ENCODE assay signal across 21 cellular contexts in genomic region chr10:132827861-132828539, GRCh38. TPM values are rescaled to one million over a fixed set of nuclear protein-coding genes. Genes with fewer than 3 reads are reported as not detected.
DNase-seq lines count a peak whose midpoint lies in the region; ATAC-seq and TF ChIP-seq lines count a peak whose summit lies in the region.
"Had no signal": no experiment of that assay in that cellular context is flagged by ENCODE, and none has a peak within 500 bp of the region (broad histone marks: within the 10 kb centered on the region; RNA-seq: fewer than 3 reads in every experiment).

No MANE protein-coding gene starts in this region.

- H3K27me3 Mint-ChIP-seq in activated naive CD8-positive, alpha-beta T cell treated with anti-CD3 and anti-CD28 coated beads, Interleukin-2, amount 10 ng/mL, durations not matched to agents 7 days and 5 days, result peaks cover 14% of the 10 kb centered on the region
- peaks cover 11% of the 10 kb centered on the region for H3K27me3 Mint-ChIP-seq in activated naive CD8-positive, alpha-beta T cell treated with anti-CD3 and anti-CD28 coated beads for 36 hours
- H3K27me3 Mint-ChIP-seq in activated naive CD8-positive, alpha-beta T cell treated with anti-CD3 and anti-CD28 coated beads, Interleukin-2, amount 50 U/mL, for 24 hours, result no peaks in the 10 kb centered on the region
- H3K27me3 Mint-ChIP-seq in type B pancreatic cell, result peaks cover 44% of the 10 kb centered on the region
- H3K27me3 Mint-ChIP-seq: CD4-positive, CD25-positive, alpha-beta regulatory T cell had no signal

- no peak overlapping the region for H3K27ac Mint-ChIP-seq in activated naive CD8-positive, alpha-beta T cell treated with anti-CD3 and anti-CD28 coated beads, Interleukin-2, amount 10 ng/mL, durations not matched to agents 7 days and 5 days
- no peak overlapping the region for H3K27ac Mint-ChIP-seq in activated naive CD8-positive, alpha-beta T cell treated with anti-CD3 and anti-CD28 coated beads for 36 hours
- H3K27ac Mint-ChIP-seq in activated naive CD8-positive, alpha-beta T cell treated with anti-CD3 and anti-CD28 coated beads, Interleukin-2, amount 50 U/mL, for 24 hours, result no peak overlapping the region
- H3K27ac Mint-ChIP-seq in type B pancreatic cell, result no peak overlapping the region
- H3K27ac Mint-ChIP-seq: CD4-positive, CD25-positive, alpha-beta regulatory T cell had no signal

- no peaks in the 10 kb centered on the region for H3K9me3 Mint-ChIP-seq in activated naive CD8-positive, alpha-beta T cell treated with anti-CD3 and anti-CD28 coated beads, Interleukin-2, amount 10 ng/mL, durations not matched to agents 7 days and 5 days
- H3K9me3 Mint-ChIP-seq in activated naive CD8-positive, alpha-beta T cell treated with anti-CD3 and anti-CD28 coated beads for 36 hours, result no peaks in the 10 kb centered on the region
- no peaks in the 10 kb centered on the region for H3K9me3 Mint-ChIP-seq in activated naive CD8-positive, alpha-beta T cell treated with anti-CD3 and anti-CD28 coated beads, Interleukin-2, amount 50 U/mL, for 24 hours
- no peaks in the 10 kb centered on the region for H3K9me3 Mint-ChIP-seq in type B pancreatic cell

- no peak for ATAC-seq in activated naive CD8-positive, alpha-beta T cell treated with anti-CD3 and anti-CD28 coated beads, Interleukin-2, amount 10 ng/mL, durations not matched to agents 7 days and 5 days (ENCODE audit: low read depth)
- ATAC-seq in activated naive CD8-positive, alpha-beta T cell treated with anti-CD3 and anti-CD28 coated beads, Interleukin-2, amount 50 U/mL, for 24 hours, result no peak

- H3K4me3 Mint-ChIP-seq in activated naive CD8-positive, alpha-beta T cell treated with anti-CD3 and anti-CD28 coated beads, Interleukin-2, amount 10 ng/mL, durations not matched to agents 7 days and 5 days, result no peak overlapping the region
- no peak overlapping the region for H3K4me3 Mint-ChIP-seq in activated naive CD8-positive, alpha-beta T cell treated with anti-CD3 and anti-CD28 coated beads for 36 hours
- peak overlapping the region; percentile 4 for H3K4me3 Mint-ChIP-seq in activated naive CD8-positive, alpha-beta T cell treated with anti-CD3 and anti-CD28 coated beads, Interleukin-2, amount 50 U/mL, for 24 hours
- peak overlapping the region; percentile 1 for H3K4me3 Mint-ChIP-seq in type B pancreatic cell
- H3K4me3 Mint-ChIP-seq: CD4-positive, CD25-positive, alpha-beta regulatory T cell had no signal

- H3K36me3 Mint-ChIP-seq in activated naive CD8-positive, alpha-beta T cell treated with anti-CD3 and anti-CD28 coated beads, Interleukin-2, amount 10 ng/mL, durations not matched to agents 7 days and 5 days, result no peaks in the 10 kb centered on the region
- H3K36me3 Mint-ChIP-seq in activated naive CD8-positive, alpha-beta T cell treated with anti-CD3 and anti-CD28 coated beads for 36 hours, result no peaks in the 10 kb centered on the region
- peaks cover 5% of the 10 kb centered on the region for H3K36me3 Mint-ChIP-seq in activated naive CD8-positive, alpha-beta T cell treated with anti-CD3 and anti-CD28 coated beads, Interleukin-2, amount 50 U/mL, for 24 hours (ENCODE audit: low read depth)
- H3K36me3 Mint-ChIP-seq in type B pancreatic cell, result peaks cover 3% of the 10 kb centered on the region
- H3K36me3 Mint-ChIP-seq: CD4-positive, CD25-positive, alpha-beta regulatory T cell had no signal

- POLR2A ChIA-PET in activated naive CD8-positive, alpha-beta T cell treated with anti-CD3 and anti-CD28 coated beads, Interleukin-2, amount 10 ng/mL, durations not matched to agents 7 days and 5 days (lab: Charles Lee), result no interaction called here

- H3K4me1 Mint-ChIP-seq in activated naive CD8-positive, alpha-beta T cell treated with anti-CD3 and anti-CD28 coated beads, Interleukin-2, amount 10 ng/mL, durations not matched to agents 7 days and 5 days, result no peaks in the 10 kb centered on the region
- no peaks in the 10 kb centered on the region for H3K4me1 Mint-ChIP-seq in activated naive CD8-positive, alpha-beta T cell treated with anti-CD3 and anti-CD28 coated beads for 36 hours
- peaks cover 2% of the 10 kb centered on the region for H3K4me1 Mint-ChIP-seq in activated naive CD8-positive, alpha-beta T cell treated with anti-CD3 and anti-CD28 coated beads, Interleukin-2, amount 50 U/mL, for 24 hours
- H3K4me1 Mint-ChIP-seq in type B pancreatic cell (ENCODE audit: unreplicated experiment), result no peaks in the 10 kb centered on the region
- H3K4me1 Mint-ChIP-seq: CD4-positive, CD25-positive, alpha-beta regulatory T cell had no signal

- DNase-seq in activated naive CD8-positive, alpha-beta T cell treated with anti-CD3 and anti-CD28 coated beads, Interleukin-2, amount 10 ng/mL, durations not matched to agents 7 days and 5 days, result peak; percentile 7
- no peak for DNase-seq in activated naive CD8-positive, alpha-beta T cell treated with anti-CD3 and anti-CD28 coated beads for 36 hours
- DNase-seq in activated naive CD8-positive, alpha-beta T cell treated with anti-CD3 and anti-CD28 coated beads, Interleukin-2, amount 50 U/mL, for 24 hours, result no peak
- DNase-seq in mesenteric fat pad (ENCODE audit: low spot score) (peak; percentile 82), type B pancreatic cell (ENCODE audit: extremely low spot score, unreplicated experiment) (no peak), HCEC 1CT (no peak)
- no peak for DNase-seq in activated CD4-positive, CD25-positive, alpha-beta regulatory T cell (lab: John Stamatoyannopoulos, UW)
- DNase-seq: CD4-positive, CD25-positive, alpha-beta regulatory T cell; GM23248; IMR-90; MM.1S; NCI-H1417; NCI-H1694; NCI-H2081; NCI-H2227 treated with DMSO at 0.1 percent for 48 hours; NCI-H526 treated with DMSO at 0.1 percent for 48 hours; PC-9; Right ventricle myocardium superior had no signal

- TF ChIP-seq CTCF in type B pancreatic cell (conservative IDR thresholded peaks at IDR 0.05), result no peak

RNA-seq across cellular contexts. Expression of gene NKX6-2, which starts 42.1 kb away (rescaled TPM):
- not detected for total RNA-seq in activated naive CD8-positive, alpha-beta T cell treated with anti-CD3 and anti-CD28 coated beads, Interleukin-2, amount 10 ng/mL, durations not matched to agents 7 days and 5 days
- not detected for total RNA-seq in activated naive CD8-positive, alpha-beta T cell treated with anti-CD3 and anti-CD28 coated beads for 36 hours
- total RNA-seq in mesenteric fat pad (not detected), type B pancreatic cell (ENCODE audit: low replicate concordance) (0.14 and 0.26 TPM in 2 replicates)
- total RNA-seq: CD4-positive, CD25-positive, alpha-beta regulatory T cell; GM23248; IMR-90; NCI-H460; PC-9; Right ventricle myocardium superior; RPMI7951; SJSA1 had no signal

Comparison
In these comparisons a context has a peak if more than half of its experiments do, and no peak if none do; other contexts are left out.
1. DNase-seq: peak in activated naive CD8-positive, alpha-beta T cell treated with anti-CD3 and anti-CD28 coated beads, Interleukin-2, amount 10 ng/mL, durations not matched to agents 7 days and 5 days (single experiment) and mesenteric fat pad (single experiment); none in activated naive CD8-positive, alpha-beta T cell treated with anti-CD3 and anti-CD28 coated beads for 36 hours (single experiment), activated naive CD8-positive, alpha-beta T cell treated with anti-CD3 and anti-CD28 coated beads, Interleukin-2, amount 50 U/mL, for 24 hours (single experiment), type B pancreatic cell (single experiment), activated CD4-positive, CD25-positive, alpha-beta regulatory T cell (0 of 4) and HCEC 1CT (single experiment).
2. H3K4me3 Mint-ChIP-seq: peak in activated naive CD8-positive, alpha-beta T cell treated with anti-CD3 and anti-CD28 coated beads, Interleukin-2, amount 50 U/mL, for 24 hours (single experiment) and type B pancreatic cell (single experiment); none in activated naive CD8-positive, alpha-beta T cell treated with anti-CD3 and anti-CD28 coated beads, Interleukin-2, amount 10 ng/mL, durations not matched to agents 7 days and 5 days (single experiment) and activated naive CD8-positive, alpha-beta T cell treated with anti-CD3 and anti-CD28 coated beads for 36 hours (single experiment).